1 cellular context compared by ENCODE assay signal in the genomic region with DNA sequence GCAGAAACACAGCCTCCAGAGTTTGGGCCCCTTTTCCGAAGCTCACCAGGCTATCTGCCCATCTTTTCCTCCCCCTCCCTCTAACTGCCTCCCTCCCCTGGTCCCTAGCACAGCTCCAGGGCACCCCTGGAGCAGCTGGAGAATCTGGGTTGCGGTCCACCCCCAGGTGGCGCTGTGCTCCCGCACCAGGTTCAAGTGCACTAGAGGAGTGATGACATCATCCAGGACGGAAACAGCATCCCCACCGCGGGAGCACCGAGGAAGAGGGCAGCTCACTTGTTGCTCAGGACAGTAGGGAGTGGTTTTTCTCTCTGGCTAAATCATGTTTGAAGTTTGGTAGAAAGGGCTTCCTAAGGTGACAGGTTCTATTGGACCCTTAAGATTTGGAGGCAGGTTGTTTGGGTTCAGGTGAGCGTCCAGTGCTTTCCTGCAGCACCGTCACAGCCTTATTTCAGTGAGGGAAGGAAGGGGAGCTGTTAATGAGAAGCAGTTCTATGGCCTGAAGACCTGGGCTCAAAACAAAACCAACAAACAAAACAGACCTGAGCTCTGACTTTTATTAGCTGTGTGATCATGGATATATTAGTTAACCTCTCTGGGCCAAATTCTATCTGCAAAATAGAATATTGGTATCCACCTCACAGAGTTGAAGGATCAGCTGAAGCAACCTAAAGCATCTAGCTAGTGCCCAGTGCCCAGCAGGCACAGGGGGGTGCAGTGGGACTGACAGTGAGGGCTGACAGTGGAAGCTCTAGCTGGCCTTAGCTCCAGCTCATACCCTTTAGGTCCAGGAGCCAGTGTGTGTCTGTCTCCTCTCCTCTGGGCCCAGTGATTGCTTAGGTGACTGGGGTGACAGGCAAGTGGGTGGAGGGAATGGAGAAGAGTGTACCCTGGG.
TF ChIP-seq lines count a peak whose summit lies in the region.

No MANE protein-coding gene starts in this region.

TF ChIP-seq in HEK293, 187 proteins besides CTCF, POLR2A, EP300 and RAD21 (continued from another document and continues in another):
- TF ChIP-seq ZBTB6 (tag by site-specific recombination; IDR thresholded peaks at IDR 0.05) (peak; percentile 60; the same call in 1 of the 2 replicates), PRDM10 (tag by site-specific recombination; IDR thresholded peaks at IDR 0.05) (peak; percentile 60), ZNF302 (tag by site-specific recombination; IDR thresholded peaks at IDR 0.05; ENCODE audit: low read depth) (no peak), ZNF23 (tag by site-specific recombination; IDR thresholded peaks at IDR 0.05; ENCODE audit: borderline replicate concordance) (no peak), BCL11A (tag by site-specific recombination; IDR thresholded peaks at IDR 0.05; ENCODE audit: low read depth) (0 out of 2 replicates have a peak, but pooled peaks have one; percentile 28), OVOL3 (tag by site-specific recombination; IDR thresholded peaks at IDR 0.05) (no peak), ZNF514 (tag by site-specific recombination; IDR thresholded peaks at IDR 0.05) (no peak), AEBP2 (tag by site-specific recombination; IDR thresholded peaks at IDR 0.05; ENCODE audit: borderline replicate concordance) (no peak), MZF1 (tag by site-specific recombination; IDR thresholded peaks at IDR 0.05; ENCODE audit: borderline replicate concordance) (peak; percentile 99), ZNF701 (tag by site-specific recombination; IDR thresholded peaks at IDR 0.05) (no peak), ZBTB48 (tag by site-specific recombination; IDR thresholded peaks at IDR 0.05) (peak; percentile 99), FEZF1 (tag by site-specific recombination; IDR thresholded peaks at IDR 0.05) (peak; percentile 29; the same call in 1 of the 2 replicates), SCRT1 (tag by site-specific recombination; IDR thresholded peaks at IDR 0.05; ENCODE audit: borderline replicate concordance) (peak; percentile 100), ZNF335 (tag by site-specific recombination; conservative IDR thresholded peaks at IDR 0.05) (0 out of 2 replicates have a peak, but pooled peaks have one; percentile 26), ZNF140 (tag by site-specific recombination; IDR thresholded peaks at IDR 0.05) (no peak), ZNF214 (tag by site-specific recombination; IDR thresholded peaks at IDR 0.05; ENCODE audit: borderline replicate concordance) (no peak), ZNF501 (tag by site-specific recombination; IDR thresholded peaks at IDR 0.05) (peak; percentile 83), ZNF10 (tag by site-specific recombination; IDR thresholded peaks at IDR 0.05) (peak; percentile 34; the same call in 1 of the 2 replicates), ZNF837 (tag by site-specific recombination; IDR thresholded peaks at IDR 0.05) (no peak), SP3 (tag by site-specific recombination; IDR thresholded peaks at IDR 0.05) (peak; percentile 31; the same call in 1 of the 2 replicates), ZNF654 (tag by site-specific recombination; IDR thresholded peaks at IDR 0.05; ENCODE audit: low read depth) (peak; percentile 88), ZNF645 (tag by site-specific recombination; IDR thresholded peaks at IDR 0.05) (no peak), ZNF561 (tag by site-specific recombination; IDR thresholded peaks at IDR 0.05; ENCODE audit: borderline replicate concordance) (peak; percentile 83; the same call in 1 of the 2 replicates), ZFP37 (tag by site-specific recombination; IDR thresholded peaks at IDR 0.05) (peak; percentile 95), ZNF280D (tag by site-specific recombination; IDR thresholded peaks at IDR 0.05) (0 out of 2 replicates have a peak, but pooled peaks have one; percentile 13), ZNF311 (tag by site-specific recombination; IDR thresholded peaks at IDR 0.05; ENCODE audit: borderline replicate concordance) (no peak), ZBTB44 (tag by site-specific recombination; IDR thresholded peaks at IDR 0.05) (no peak; the same call in 1 of the 2 replicates), REST (tag by site-specific recombination; IDR thresholded peaks at IDR 0.05) (0 out of 2 replicates have a peak, but pooled peaks have one; percentile 26), ZBTB21 (tag by site-specific recombination; IDR thresholded peaks at IDR 0.05) (peak; percentile 95), ZNF449 (tag by site-specific recombination; IDR thresholded peaks at IDR 0.05) (peak; percentile 46; the same call in 1 of the 2 replicates), KLF9 (tag by site-specific recombination; IDR thresholded peaks at IDR 0.05; ENCODE audit: low read depth) (no peak; the same call in 1 of the 2 replicates), ZNF184 (tag by site-specific recombination; IDR thresholded peaks at IDR 0.05) (peak; percentile 67), SP7 (tag by site-specific recombination; IDR thresholded peaks at IDR 0.05) (peak; percentile 89)
